Comparison of ENCODE assay signal across 18 cellular contexts in genomic region chr2:168700615-168701245, GRCh38.
DNase-seq lines count a peak whose midpoint lies in the region; ATAC-seq and TF ChIP-seq lines count a peak whose summit lies in the region.
"Had no signal": no experiment of that assay in that cellular context is flagged by ENCODE, and none has a peak within 500 bp of the region (broad histone marks: within the 10 kb centered on the region; RNA-seq: fewer than 3 reads in every experiment).

No MANE protein-coding gene starts in this region.

- H3K4me1 ChIP-seq in gastroesophageal sphincter (peaks cover 0 to 37% (median 12%) of the 10 kb centered on the region in 3 donors), stomach smooth muscle (ENCODE audit: control insufficient read depth, insufficient read depth, low read length) (peaks cover 9% of the 10 kb centered on the region), prostate gland (replicated peaks) (no peaks in the 10 kb centered on the region)
- H3K4me1 ChIP-seq: SJSA1 had no signal

- H3K36me3 ChIP-seq in MG63 (no peaks in the 10 kb centered on the region), gastroesophageal sphincter (peaks cover 0 to 6% of the 10 kb centered on the region in 2 donors), stomach smooth muscle (ENCODE audit: control insufficient read depth in 2 of 2, insufficient read depth in 2 of 2, low read length in 2 of 2) (peaks cover 0 to under 1% of the 10 kb centered on the region in 2 donors), prostate gland (no peaks in the 10 kb centered on the region)
- H3K36me3 ChIP-seq: SJSA1 had no signal

- no peak overlapping the region for H3K9ac ChIP-seq in stomach smooth muscle (ENCODE audit: low read length in 2 of 2)

- H3K27me3 ChIP-seq in MG63 (no peaks in the 10 kb centered on the region), gastroesophageal sphincter (no peaks in the 10 kb centered on the region), stomach smooth muscle (ENCODE audit: control insufficient read depth in 1 of 2, insufficient read depth in 2 of 2, low read length in 2 of 2) (no peaks in the 10 kb centered on the region), prostate gland (replicated peaks; ENCODE audit: insufficient read depth) (no peaks in the 10 kb centered on the region)
- H3K27me3 ChIP-seq: heart right ventricle, SJSA1 had no signal

- intact Hi-C loops in prostate gland (cut with DNase I), result loop anchor here (10.0 kb wide), 1 partner anchor 54 kb away; no protein-coding TSS in a partner anchor

- no peak overlapping the region for H3K4me3 ChIP-seq in MG63
- H3K4me3 ChIP-seq in astrocyte of the spinal cord (ENCODE audit: low read depth, low read length), result no peak overlapping the region
- no peak overlapping the region for H3K4me3 ChIP-seq in gastroesophageal sphincter
- H3K4me3 ChIP-seq in stomach smooth muscle (ENCODE audit: low read length in 2 of 2), result no peak overlapping the region
- no peak overlapping the region for H3K4me3 ChIP-seq in prostate gland
- H3K4me3 ChIP-seq: heart right ventricle, SJSA1 had no signal

- H3K9me3 ChIP-seq in MG63 (no peaks in the 10 kb centered on the region), gastroesophageal sphincter (no peaks in the 10 kb centered on the region), stomach smooth muscle (ENCODE audit: control insufficient read depth in 2 of 2, low read length in 2 of 2) (no peaks in the 10 kb centered on the region), prostate gland (no peaks in the 10 kb centered on the region)
- H3K9me3 ChIP-seq: heart right ventricle had no signal

- H3K27ac ChIP-seq in gastroesophageal sphincter (peak overlapping the region in 3 of 4 donors; percentile 5 to 64 (median 61)), stomach smooth muscle (ENCODE audit: low read length) (peak overlapping the region; percentile 76), prostate gland (no peak overlapping the region)
- H3K27ac ChIP-seq: SJSA1 had no signal

- in situ Hi-C loops in astrocyte of the spinal cord (cut with HindIII; ENCODE audit: low sequenced_read_pairs), result no loop called here

- WGBS in gastroesophageal sphincter (ENCODE audit: low coverage in 1 of 2), 2 donors, result 72 to 89% methylated on average over 2 to 4 of the region's 5 CpGs
- 74% methylated on average over 5 of the region's 5 CpGs for WGBS in prostate gland

- TF ChIP-seq POLR2A in gastroesophageal sphincter (IDR thresholded peaks at IDR 0.05) (no peak), prostate gland (IDR thresholded peaks at IDR 0.05) (no peak)

- TF ChIP-seq CTCF in astrocyte of the spinal cord (IDR thresholded peaks at IDR 0.05; ENCODE audit: low read depth, low read length) (no peak), gastroesophageal sphincter (IDR thresholded peaks at IDR 0.05) (no peak), prostate gland (IDR thresholded peaks at IDR 0.05) (no peak)

- DNase-seq in MG63 (peak; percentile 36), astrocyte of the spinal cord (ENCODE audit: low read depth, low spot score) (peak; percentile 60), prostate gland (ENCODE audit: low spot score) (no peak), activated gamma-delta T cell treated with Interleukin-2 at 50 U/mL for 16 hours (no peak), NCI-H2107 treated with DMSO at 0.1 percent for 48 hours (lab: John Stamatoyannopoulos, UW; ENCODE audit: unreplicated experiment) (no peak)
- DNase-seq: activated CD4-positive, alpha-beta T cell treated with anti-CD3 and anti-CD28 coated beads for 36 hours; activated effector memory CD4-positive, alpha-beta T cell treated with anti-CD3 and anti-CD28 coated beads, Interleukin-2, amount 50 U/mL, for 16 hours; AML-193; aorta; cortex of kidney; GDM1; heart right ventricle; NCI-H1930; NCI-H526; T-helper 9 cell had no signal

- no peak for TF ChIP-seq EP300 in gastroesophageal sphincter (IDR thresholded peaks at IDR 0.05)

- ATAC-seq in gastroesophageal sphincter, result no peak
- ATAC-seq: activated CD4-positive, alpha-beta T cell treated with anti-CD3 and anti-CD28 coated beads for 36 hours had no signal

Comparison
In these comparisons a context has a peak if more than half of its experiments do, and no peak if none do; other contexts are left out.
1. DNase-seq: peak in MG63 (single experiment) and astrocyte of the spinal cord (single experiment); none in prostate gland (single experiment), activated gamma-delta T cell treated with Interleukin-2 at 50 U/mL for 16 hours (single experiment) and NCI-H2107 treated with DMSO at 0.1 percent for 48 hours (single experiment).
2. H3K27ac ChIP-seq: peak in gastroesophageal sphincter (3 of 4) and stomach smooth muscle (single experiment); none in prostate gland (0 of 2).